Comparison of ENCODE assay signal across 1 cellular context in genomic region chr7:20102970-20103369, GRCh38.
TF ChIP-seq lines count a peak whose summit lies in the region.

No MANE protein-coding gene starts in this region.

TF ChIP-seq in H1, 55 proteins besides CTCF, POLR2A, EP300 and RAD21 (continued from another document):
- TF ChIP-seq MAX (IDR thresholded peaks at IDR 0.05) (no peak), BCL11A (IDR thresholded peaks at IDR 0.05; ENCODE audit: low read depth in 2 of 2, low read length in 2 of 2) (no peak), TAF1 (IDR thresholded peaks at IDR 0.05; ENCODE audit: low read depth, low read length) (no peak), RBBP5 (IDR thresholded peaks at IDR 0.05; ENCODE audit: borderline replicate concordance, low read depth, low read length) (no peak), SP2 (IDR thresholded peaks at IDR 0.05; ENCODE audit: low read length) (no peak), PHF8 (conservative IDR thresholded peaks at IDR 0.05; ENCODE audit: low read depth, low read length) (no peak)
- TF ChIP-seq, protein P1, sequence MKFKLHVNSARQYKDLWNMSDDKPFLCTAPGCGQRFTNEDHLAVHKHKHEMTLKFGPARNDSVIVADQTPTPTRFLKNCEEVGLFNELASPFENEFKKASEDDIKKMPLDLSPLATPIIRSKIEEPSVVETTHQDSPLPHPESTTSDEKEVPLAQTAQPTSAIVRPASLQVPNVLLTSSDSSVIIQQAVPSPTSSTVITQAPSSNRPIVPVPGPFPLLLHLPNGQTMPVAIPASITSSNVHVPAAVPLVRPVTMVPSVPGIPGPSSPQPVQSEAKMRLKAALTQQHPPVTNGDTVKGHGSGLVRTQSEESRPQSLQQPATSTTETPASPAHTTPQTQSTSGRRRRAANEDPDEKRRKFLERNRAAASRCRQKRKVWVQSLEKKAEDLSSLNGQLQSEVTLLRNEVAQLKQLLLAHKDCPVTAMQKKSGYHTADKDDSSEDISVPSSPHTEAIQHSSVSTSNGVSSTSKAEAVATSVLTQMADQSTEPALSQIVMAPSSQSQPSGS (IDR thresholded peaks at IDR 0.05; ENCODE audit: low read length), result no peak
